Comparison of ENCODE assay signal across 35 cellular contexts in the genomic region with DNA sequence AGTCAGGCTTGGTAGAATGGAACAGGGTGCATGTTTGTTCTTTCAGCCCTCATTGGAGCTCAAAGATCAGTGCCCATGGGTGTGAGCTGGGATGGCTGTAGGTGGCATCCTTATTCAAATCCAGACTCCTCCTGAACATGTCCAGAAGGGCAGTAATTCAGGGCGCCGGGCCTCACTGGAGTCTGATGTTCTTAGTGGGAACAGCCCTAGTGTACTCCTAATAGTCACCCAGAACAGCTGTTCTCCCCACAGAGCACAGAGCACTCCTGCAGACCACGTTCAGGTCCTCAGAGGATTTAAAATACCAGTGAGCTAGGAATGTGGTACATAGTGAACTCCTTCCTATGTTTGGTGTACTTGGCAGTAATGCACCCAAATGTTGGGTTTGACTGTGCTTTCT.
"Had no signal": no experiment of that assay in that cellular context is flagged by ENCODE, and none has a peak within 500 bp of the region (broad histone marks: within the 10 kb centered on the region; RNA-seq: fewer than 3 reads in every experiment).

No MANE protein-coding gene starts in this region.

- H3K27ac ChIP-seq: adrenal gland, body of pancreas, coronary artery, dorsolateral prefrontal cortex, gastrocnemius medialis, tibial nerve, WERI-Rb-1 had no signal

- H3K27me3 ChIP-seq: adrenal gland, body of pancreas, dorsolateral prefrontal cortex, gastrocnemius medialis, tibial nerve had no signal

- H3K4me3 ChIP-seq: adrenal gland, body of pancreas, coronary artery, dorsolateral prefrontal cortex, gastrocnemius medialis, tibial nerve had no signal

- H3K27ac Mint-ChIP-seq: activated CD4-positive, alpha-beta memory T cell treated with anti-CD3 and anti-CD28 coated beads for 36 hours; activated CD4-positive, alpha-beta T cell treated with anti-CD3 and anti-CD28 coated beads, Interleukin-2, amount 10 ng/mL, durations not matched to agents 24 days and 14 days; activated naive CD4-positive, alpha-beta T cell treated with anti-CD3 and anti-CD28 coated beads for 36 hours; activated naive CD8-positive, alpha-beta T cell treated with anti-CD3 and anti-CD28 coated beads for 36 hours; natural killer cell treated with Interleukin-12 subunit alpha and Interleukin-12 subunit beta and Interleukin-15 and Interleukin-18, amount 100 ng/mL, for 72 hours; progenitor cell of endocrine pancreas had no signal

- DNase-seq: activated CD4-positive, alpha-beta memory T cell treated with anti-CD3 and anti-CD28 coated beads for 36 hours; activated CD4-positive, alpha-beta T cell treated with anti-CD3 and anti-CD28 coated beads, Interleukin-2, amount 10 ng/mL, durations not matched to agents 24 days and 14 days; activated CD4-positive, CD25-positive, alpha-beta regulatory T cell treated with anti-CD3 and anti-CD28 coated beads, Interleukin-2, amount 50 U/mL, for 72 hours; activated CD8-positive, alpha-beta memory T cell treated with anti-CD3 and anti-CD28 coated beads, Interleukin-2, amount 50 U/mL, for 4 hours; activated effector memory CD4-positive, alpha-beta T cell treated with anti-CD3 and anti-CD28 coated beads, Interleukin-2, amount 50 U/mL, for 16 hours; activated naive CD4-positive, alpha-beta T cell treated with anti-CD3 and anti-CD28 coated beads for 36 hours; activated naive CD8-positive, alpha-beta T cell treated with anti-CD3 and anti-CD28 coated beads for 36 hours; activated T-cell treated with anti-CD3 and anti-CD28 coated beads, Interleukin-2, amount 50 U/mL, for 1 hour; adrenal gland; body of pancreas; cerebellar nuclear complex; dorsolateral prefrontal cortex; effector memory CD4-positive, alpha-beta T cell; erythroblast; gastrocnemius medialis; glutamatergic neuron; left cardiac atrium; mammary epithelial cell; midbrain; small intestine; stimulated activated CD4-positive, alpha-beta T cell treated with anti-CD3 and anti-CD28 coated beads, Interleukin-1b, Interleukin-23, amount 100 ng/mL, for 48 hours; stimulated activated CD4-positive, alpha-beta T cell treated with anti-CD3 and anti-CD28 coated beads, Interleukin-4, amount 100 ng/mL, for 4 hours; stimulated activated CD8-positive, alpha-beta memory T cell treated with anti-CD3 and anti-CD28 coated beads, Interleukin-4, amount 100 ng/mL, for 48 hours; stimulated activated naive CD4-positive, alpha-beta T cell treated with Interleukin-2 at 50 U/mL for 16 hours; T-helper 1 cell; WERI-Rb-1 had no signal

- H3K9me3 ChIP-seq: adrenal gland, body of pancreas, gastrocnemius medialis, tibial nerve had no signal

- FAIRE-seq: islet of Langerhans, small intestine, TTC549, urothelium cell line had no signal

- H3K9me3 Mint-ChIP-seq: activated CD4-positive, alpha-beta memory T cell treated with anti-CD3 and anti-CD28 coated beads for 36 hours; activated CD4-positive, alpha-beta T cell treated with anti-CD3 and anti-CD28 coated beads, Interleukin-2, amount 10 ng/mL, durations not matched to agents 24 days and 14 days; activated naive CD4-positive, alpha-beta T cell treated with anti-CD3 and anti-CD28 coated beads for 36 hours; activated naive CD8-positive, alpha-beta T cell treated with anti-CD3 and anti-CD28 coated beads for 36 hours; activated T-helper 1 cell treated with anti-CD3 and anti-CD28 coated beads, Interleukin-12 subunit alpha, Interleukin-12 subunit beta, Interleukin-2, Interleukin-4 antibody, amounts not matched to agents 30 ng/mL and 10 ng/mL and 1 ng/mL, durations not matched to agents 14 hours and 24 hours and 36 hours; natural killer cell treated with Interleukin-12 subunit alpha and Interleukin-12 subunit beta and Interleukin-15 and Interleukin-18, amount 100 ng/mL, for 72 hours had no signal

- H3K27me3 Mint-ChIP-seq: activated CD4-positive, alpha-beta memory T cell treated with anti-CD3 and anti-CD28 coated beads for 36 hours; activated CD4-positive, alpha-beta T cell treated with anti-CD3 and anti-CD28 coated beads, Interleukin-2, amount 10 ng/mL, durations not matched to agents 24 days and 14 days; activated naive CD8-positive, alpha-beta T cell treated with anti-CD3 and anti-CD28 coated beads for 36 hours; natural killer cell treated with Interleukin-12 subunit alpha and Interleukin-12 subunit beta and Interleukin-15 and Interleukin-18, amount 100 ng/mL, for 72 hours; progenitor cell of endocrine pancreas had no signal

- H3K4me1 Mint-ChIP-seq: activated CD4-positive, alpha-beta T cell treated with anti-CD3 and anti-CD28 coated beads, Interleukin-2, amount 10 ng/mL, durations not matched to agents 24 days and 14 days; activated naive CD8-positive, alpha-beta T cell treated with anti-CD3 and anti-CD28 coated beads for 36 hours had no signal

- ATAC-seq: body of pancreas; gastrocnemius medialis; left cardiac atrium; natural killer cell treated with Interleukin-12 subunit alpha and Interleukin-12 subunit beta and Interleukin-15 and Interleukin-18, amount 100 ng/mL, for 72 hours; sciatic nerve had no signal

- H3K36me3 ChIP-seq: WERI-Rb-1 had no signal

- H3K4me3 Mint-ChIP-seq: activated CD4-positive, alpha-beta memory T cell treated with anti-CD3 and anti-CD28 coated beads for 36 hours; activated CD4-positive, alpha-beta T cell treated with anti-CD3 and anti-CD28 coated beads, Interleukin-2, amount 10 ng/mL, durations not matched to agents 24 days and 14 days; activated naive CD4-positive, alpha-beta T cell treated with anti-CD3 and anti-CD28 coated beads for 36 hours; activated naive CD8-positive, alpha-beta T cell treated with anti-CD3 and anti-CD28 coated beads for 36 hours; activated T-helper 1 cell treated with anti-CD3 and anti-CD28 coated beads, Interleukin-12 subunit alpha, Interleukin-12 subunit beta, Interleukin-2, Interleukin-4 antibody, amounts not matched to agents 30 ng/mL and 10 ng/mL and 1 ng/mL, durations not matched to agents 14 hours and 24 hours and 36 hours; natural killer cell treated with Interleukin-12 subunit alpha and Interleukin-12 subunit beta and Interleukin-15 and Interleukin-18, amount 100 ng/mL, for 72 hours had no signal

- H3K4me1 ChIP-seq: adrenal gland, body of pancreas, gastrocnemius medialis, tibial nerve had no signal
